14 cellular contexts compared by ENCODE assay signal in genomic region chr6:52410979-52411378, GRCh38. TPM values are rescaled to one million over a fixed set of nuclear protein-coding genes. Genes with fewer than 3 reads are reported as not detected.
DNase-seq lines count a peak whose midpoint lies in the region; ATAC-seq and TF ChIP-seq lines count a peak whose summit lies in the region.
"Had no signal": no experiment of that assay in that cellular context is flagged by ENCODE, and none has a peak within 500 bp of the region (broad histone marks: within the 10 kb centered on the region; RNA-seq: fewer than 3 reads in every experiment).

No MANE protein-coding gene starts in this region.

- H3K4me1 ChIP-seq in tibial artery: no peaks in the 10 kb centered on the region

- H3K27ac ChIP-seq in tibial artery: no peak overlapping the region

- H3K27me3 ChIP-seq in tibial artery: no peaks in the 10 kb centered on the region
- H3K27me3 ChIP-seq: BE2C had no signal

- no peaks in the 10 kb centered on the region for H3K9me3 ChIP-seq in tibial artery
- H3K9me3 ChIP-seq: BE2C had no signal

- intact Hi-C loops in left colon (cut with DNase I, micrococcal nuclease) (no loop called here), sciatic nerve (cut with DNase I) (no loop called here), tibial artery (cut with DNase I; ENCODE audit: low total_unique reads) (no loop called here), left cardiac atrium (cut with DNase I) (loop anchor here in 1 of 2 donors (5.0 kb wide), 1 partner anchor 186 kb away; no protein-coding TSS in a partner anchor)

- H3K4me3 ChIP-seq in tibial artery: no peak overlapping the region

- no peaks in the 10 kb centered on the region for H3K36me3 ChIP-seq in tibial artery

- no peak for TF ChIP-seq CTCF in tibial artery (IDR thresholded peaks at IDR 0.05)

- DNase-seq in EL (peak; percentile 37), amniotic epithelial cell (ENCODE audit: low read depth) (peak; percentile 53), left colon (no peak), sciatic nerve (ENCODE audit: low spot score) (no peak), tibial artery (no peak), left cardiac atrium (no peak)
- no peak for DNase-seq in stimulated activated CD4-positive, alpha-beta T cell treated with anti-CD3 and anti-CD28 coated beads, Interleukin-2, amount 100 ng/mL, for 24 hours
- DNase-seq: ACHN, BE2C, NCI-H1092, NCI-H146, NCI-H2081 treated with DMSO at 0.1 percent for 48 hours, NCI-H510A treated with DMSO at 0.1 percent for 48 hours, NCI-H82 had no signal

- ATAC-seq in left colon (peak; percentile 9), sciatic nerve (peak; percentile 18), left cardiac atrium (no peak)

RNA-seq across cellular contexts. Expression of gene EFHC1, which starts 9.2 kb away (rescaled TPM):
- total RNA-seq in left colon (10 to 100 TPM; 11.1 to 13.8 TPM), sciatic nerve (38.7 TPM), left cardiac atrium (1 to 10 TPM; 7.3 to 7.9 TPM)

RNA-seq across cellular contexts. Expression of gene PAQR8, which starts 49.0 kb away (rescaled TPM):
- total RNA-seq in left colon (100 to 1,000 TPM; 152 to 158 TPM), sciatic nerve (24.3 TPM), left cardiac atrium (1 to 10 TPM; 3.0 to 3.9 TPM)

Comparison
In these comparisons a context has a peak if more than half of its experiments do, and no peak if none do; other contexts are left out.
1. DNase-seq: peak in EL (single experiment) and amniotic epithelial cell (single experiment); none in left colon (0 of 2), sciatic nerve (single experiment), tibial artery (0 of 2), left cardiac atrium (single experiment) and stimulated activated CD4-positive, alpha-beta T cell treated with anti-CD3 and anti-CD28 coated beads, Interleukin-2, amount 100 ng/mL, for 24 hours (0 of 2).
2. ATAC-seq: peak in left colon (single experiment) and sciatic nerve (single experiment); none in left cardiac atrium (0 of 2).